ENCODE assay signal across 8 cellular contexts in the genomic region with DNA sequence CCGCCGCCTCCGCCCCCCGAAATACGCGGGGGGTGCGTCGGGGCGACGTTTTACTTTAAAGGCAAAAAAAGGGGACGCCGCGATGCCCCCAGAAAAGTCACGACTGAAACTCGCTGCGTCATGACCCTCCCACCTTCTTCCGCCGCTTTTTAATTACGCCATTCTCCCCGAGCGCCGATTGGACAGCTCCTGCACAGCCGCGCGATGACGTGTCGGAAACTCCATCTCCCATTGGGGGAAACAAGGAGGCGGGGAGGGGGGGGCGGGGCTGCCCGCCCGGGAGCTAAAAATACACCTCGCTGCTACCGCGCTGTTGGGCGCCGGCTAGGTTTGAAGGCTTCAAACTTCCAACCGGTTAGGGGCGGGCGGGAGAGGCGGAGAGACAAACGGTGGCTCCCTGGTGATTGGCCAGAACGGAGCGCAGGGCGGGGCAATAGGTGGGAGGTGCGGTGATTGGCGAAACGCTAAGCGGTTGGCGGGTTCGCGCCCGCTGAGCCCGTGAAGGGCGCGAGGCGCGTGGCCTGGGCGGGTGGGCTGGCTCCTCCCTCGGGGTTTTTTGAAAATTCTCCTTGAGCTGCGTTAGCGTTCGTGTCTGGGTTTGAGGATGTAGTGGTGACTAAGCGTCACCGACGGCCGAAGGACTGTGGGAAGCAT. TPM values are rescaled to one million over a fixed set of nuclear protein-coding genes. Genes with fewer than 3 reads are reported as not detected.
DNase-seq lines count a peak whose midpoint lies in the region; ATAC-seq and TF ChIP-seq lines count a peak whose summit lies in the region.

A gene with protein sequence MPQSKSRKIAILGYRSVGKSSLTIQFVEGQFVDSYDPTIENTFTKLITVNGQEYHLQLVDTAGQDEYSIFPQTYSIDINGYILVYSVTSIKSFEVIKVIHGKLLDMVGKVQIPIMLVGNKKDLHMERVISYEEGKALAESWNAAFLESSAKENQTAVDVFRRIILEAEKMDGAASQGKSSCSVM (minus strand): TSS at position 131 of the 654 bp plus-strand sequence. CDS start 384 bp downstream, outside the sequence.

- peak within 1 kb of the TSS; percentile 94 for H3K4me3 Mint-ChIP-seq in activated naive CD8-positive, alpha-beta T cell
- H3K4me3 Mint-ChIP-seq in glutamatergic neuron (ENCODE audit: unreplicated experiment) = peak within 1 kb of the TSS; percentile 100

- H3K9me3 ChIP-seq in osteoblast (ENCODE audit: low read depth, low read length) (no peaks in the 10 kb centered on the region), thoracic aorta (no peaks in the 10 kb centered on the region)

- H3K4me3 ChIP-seq in GM06990 (replicated peaks; ENCODE audit: low read depth, low read length) (peak within 1 kb of the TSS; percentile 60), osteoblast (ENCODE audit: insufficient read depth, low read length) (peak within 1 kb of the TSS; percentile 95), thoracic aorta (peak within 1 kb of the TSS; percentile 95)

- H3K36me3 ChIP-seq in GM06990 (ENCODE audit: control insufficient read depth, insufficient read depth, low read length) (no peaks in the 10 kb centered on the region), osteoblast (ENCODE audit: insufficient read depth, low read length) (no peaks in the 10 kb centered on the region), thoracic aorta (no peaks in the 10 kb centered on the region)

- H2AFZ ChIP-seq in osteoblast (ENCODE audit: low read length) = peak within 1 kb of the TSS; percentile 85

- H3K36me3 Mint-ChIP-seq in activated naive CD8-positive, alpha-beta T cell = no peaks in the 10 kb centered on the region
- no peaks in the 10 kb centered on the region for H3K36me3 Mint-ChIP-seq in glutamatergic neuron (ENCODE audit: unreplicated experiment)

- H4K20me1 ChIP-seq in osteoblast (ENCODE audit: insufficient read depth, low read length) = peaks cover 38% of the 10 kb centered on the region

- H3K4me2 ChIP-seq in osteoblast (ENCODE audit: insufficient read depth, low read length) = peak within 1 kb of the TSS; percentile 89

- no peaks in the 10 kb centered on the region for H3K27me3 ChIP-seq in GM06990 (replicated peaks; ENCODE audit: control insufficient read depth, insufficient read depth, low read length)
- H3K27me3 ChIP-seq in osteoblast (ENCODE audit: insufficient read depth, low read length) = no peaks in the 10 kb centered on the region
- H3K27me3 ChIP-seq in thoracic aorta (replicated peaks; ENCODE audit: insufficient read depth) = no peaks in the 10 kb centered on the region

- no peaks in the 10 kb centered on the region for H3K9me3 Mint-ChIP-seq in activated naive CD8-positive, alpha-beta T cell (ENCODE audit: low read depth)
- H3K9me3 Mint-ChIP-seq in glutamatergic neuron (ENCODE audit: unreplicated experiment) = peaks cover 20% of the 10 kb centered on the region

- peaks cover 44% of the 10 kb centered on the region for H3K79me2 ChIP-seq in osteoblast (ENCODE audit: insufficient read depth, low read length)

- peak within 1 kb of the TSS; percentile 91 for H3K27ac ChIP-seq in osteoblast (ENCODE audit: low read depth, low read length)
- H3K27ac ChIP-seq in thoracic aorta = peak within 1 kb of the TSS; percentile 97 to 98

- peaks cover 34% of the 10 kb centered on the region for H3K4me1 Mint-ChIP-seq in activated naive CD8-positive, alpha-beta T cell (ENCODE audit: low read depth)
- peaks cover 17% of the 10 kb centered on the region for H3K4me1 Mint-ChIP-seq in glutamatergic neuron (ENCODE audit: low read depth, unreplicated experiment)

- ATAC-seq in HG02610 (IDR thresholded peaks at IDR 0.05; ENCODE audit: unreplicated experiment) = peak; percentile 80
- peak; percentile 90 for ATAC-seq in thoracic aorta (ENCODE audit: insufficient number of reproducible peaks, low FRiP score, low read depth)

- DNase-seq in GM06990 (ENCODE audit: extremely low read depth, insufficient read length) (peak; percentile 99), NCI-H1092 treated with DMSO at 0.1 percent for 48 hours (lab: John Stamatoyannopoulos, UW) (peak; percentile 100), SKM-1 (lab: John Stamatoyannopoulos, UW; ENCODE audit: unreplicated experiment) (peak; percentile 68), glutamatergic neuron (peak; percentile 97), osteoblast (ENCODE audit: insufficient read length, low spot score, missing footprints) (peak; percentile 98), thoracic aorta (ENCODE audit: low spot score) (peak; percentile 96)

- peak within 1 kb of the TSS; percentile 91 for H3K27ac Mint-ChIP-seq in activated naive CD8-positive, alpha-beta T cell
- H3K27ac Mint-ChIP-seq in glutamatergic neuron (ENCODE audit: unreplicated experiment) = peak within 1 kb of the TSS; percentile 94

- peaks cover 24% of the 10 kb centered on the region for H3K4me1 ChIP-seq in osteoblast (ENCODE audit: insufficient read depth, low read length)
- peaks cover 25 to 36% of the 10 kb centered on the region in 2 donors for H3K4me1 ChIP-seq in thoracic aorta (ENCODE audit: control insufficient read depth in 1 of 2, low read depth in 2 of 2)

- TF ChIP-seq CTCF in GM06990 (IDR thresholded peaks at IDR 0.05; ENCODE audit: insufficient read depth, low read length, poor library complexity, severe bottlenecking) (no peak), glutamatergic neuron (IDR thresholded peaks at IDR 0.05; ENCODE audit: partially characterized antibody, unreplicated experiment) (no peak), osteoblast (IDR thresholded peaks at IDR 0.05; ENCODE audit: extremely low read depth, low read depth, low read length) (no peak), thoracic aorta (IDR thresholded peaks at IDR 0.05) (no peak)

- no peaks in the 10 kb centered on the region for H3K27me3 Mint-ChIP-seq in activated naive CD8-positive, alpha-beta T cell
- H3K27me3 Mint-ChIP-seq in glutamatergic neuron (ENCODE audit: unreplicated experiment) = peaks cover 10% of the 10 kb centered on the region

RNA-seq across cellular contexts. Expression of the gene that starts here (rescaled TPM):
- 88.2 TPM for total RNA-seq in glutamatergic neuron (ENCODE audit: unreplicated experiment)
- total RNA-seq in osteoblast = 63.4 and 77.8 TPM in 2 replicates
- 100 to 1,000 TPM in 1 of 2 donors, 10 to 100 TPM in 1; 88.9 to 102 TPM for total RNA-seq in thoracic aorta

Comparison
In these comparisons a context has a peak if more than half of its experiments do, and no peak if none do; other contexts are left out.
1. Peak in every context shown above with its lines: DNase-seq, ATAC-seq, H3K4me3 ChIP-seq and H3K27ac ChIP-seq.